In the genomic region with DNA sequence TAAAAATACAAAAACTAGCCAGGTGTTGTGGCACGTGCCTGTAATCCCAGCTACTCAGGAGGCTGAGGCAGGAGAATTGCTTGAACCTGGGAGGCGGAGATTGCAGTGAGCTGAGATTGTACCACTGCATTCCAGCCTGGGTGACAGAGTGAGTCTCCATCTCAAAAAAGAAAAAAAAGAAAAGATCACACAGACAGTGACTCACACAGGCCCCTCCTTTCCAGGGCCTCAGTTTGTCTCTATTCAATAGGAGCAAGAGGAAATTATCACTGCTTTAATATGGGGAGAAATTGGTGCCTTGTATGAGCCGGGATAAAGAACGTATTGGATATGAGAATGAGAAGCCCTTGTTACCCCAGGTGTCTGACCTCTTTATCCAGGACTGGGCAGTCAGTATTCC, we compare ENCODE assay signal across 9 cellular contexts. TPM values are rescaled to one million over a fixed set of nuclear protein-coding genes. Genes with fewer than 3 reads are reported as not detected.
"Had no signal": no experiment of that assay in that cellular context is flagged by ENCODE, and none has a peak within 500 bp of the region (broad histone marks: within the 10 kb centered on the region; RNA-seq: fewer than 3 reads in every experiment).

No MANE protein-coding gene starts in this region.

RNA-seq across cellular contexts. Expression of a gene that starts 22.1 kb away (rescaled TPM):
- total RNA-seq: activated B cell treated with CpG ODN at 0.5 μM for 24 hours; activated CD4-positive, alpha-beta T cell treated with anti-CD3 and anti-CD28 coated beads, Interleukin-2, amount 10 ng/mL, durations not matched to agents 24 days and 14 days; activated CD8-positive, alpha-beta memory T cell treated with anti-CD3 and anti-CD28 coated beads, Interleukin-2, amount 10 ng/mL, durations not matched to agents 7 days and 5 days; activated T-helper 1 cell treated with anti-CD3 and anti-CD28 coated beads, Interleukin-12 subunit alpha, Interleukin-12 subunit beta, Interleukin-2, Interleukin-4 antibody, amounts not matched to agents 30 ng/mL and 10 ng/mL and 1 ng/mL, durations not matched to agents 14 hours and 24 hours and 36 hours; aorta; cerebellum; NCI-H460; PC-9; SK-MEL-5 had no signal
- polyA plus RNA-seq: aorta had no signal

RNA-seq across cellular contexts. Expression of a gene that starts 54.5 kb away (rescaled TPM):
- total RNA-seq: activated CD4-positive, alpha-beta T cell treated with anti-CD3 and anti-CD28 coated beads, Interleukin-2, amount 10 ng/mL, durations not matched to agents 24 days and 14 days; activated CD8-positive, alpha-beta memory T cell treated with anti-CD3 and anti-CD28 coated beads, Interleukin-2, amount 10 ng/mL, durations not matched to agents 7 days and 5 days; activated T-helper 1 cell treated with anti-CD3 and anti-CD28 coated beads, Interleukin-12 subunit alpha, Interleukin-12 subunit beta, Interleukin-2, Interleukin-4 antibody, amounts not matched to agents 30 ng/mL and 10 ng/mL and 1 ng/mL, durations not matched to agents 14 hours and 24 hours and 36 hours; NCI-H460; PC-9; SK-MEL-5 had no signal
- polyA plus RNA-seq: aorta had no signal
